22 cellular contexts compared by ENCODE assay signal in genomic region chr5:8005416-8005815, GRCh38.
DNase-seq lines count a peak whose midpoint lies in the region; ATAC-seq, FAIRE-seq and TF ChIP-seq lines count a peak whose summit lies in the region.
"Had no signal": no experiment of that assay in that cellular context is flagged by ENCODE, and none has a peak within 500 bp of the region (broad histone marks: within the 10 kb centered on the region; RNA-seq: fewer than 3 reads in every experiment).

No MANE protein-coding gene starts in this region.

- peak; percentile 79 for DNase-seq in DMS79 (lab: John Stamatoyannopoulos, UW)
- peak in 1 of 2 donors; percentile 23 for DNase-seq in left colon
- DNase-seq in nephron progenitor cell, result no peak
- DNase-seq in thyroid gland, result peak; percentile 40 to 54
- DNase-seq in HTR-8/SVneo (ENCODE audit: insufficient read length, low spot score), result no peak
- no peak for DNase-seq in activated gamma-delta T cell (lab: John Stamatoyannopoulos, UW)
- DNase-seq in cerebellar nuclear complex (lab: John Stamatoyannopoulos, UW), result no peak
- DNase-seq in retina, result no peak
- DNase-seq: Caco-2; CD4-positive, CD25-positive, alpha-beta regulatory T cell; CD8-positive, alpha-beta T cell; DND-41; GOT3 had no signal

- H3K27ac ChIP-seq in thyroid gland, result peak overlapping the region in 1 of 3 donors; percentile 36
- H3K27ac ChIP-seq: 22Rv1, BLaER1, C4-2B had no signal

- H3K4me1 Mint-ChIP-seq in nephron progenitor cell, result peaks cover 5% of the 10 kb centered on the region
- H3K4me1 Mint-ChIP-seq: B cell; CD4-positive, CD25-positive, alpha-beta regulatory T cell had no signal

- H3K36me3 Mint-ChIP-seq in nephron progenitor cell (ENCODE audit: low read depth), result no peaks in the 10 kb centered on the region
- H3K36me3 Mint-ChIP-seq: CD4-positive, CD25-positive, alpha-beta regulatory T cell; CD8-positive, alpha-beta T cell had no signal

- no peak overlapping the region for H3K4me3 ChIP-seq in thyroid gland (replicated peaks in 1 of 3)
- H3K4me3 ChIP-seq: BLaER1, HAP-1 had no signal

- peaks cover 5% of the 10 kb centered on the region for H3K9me3 Mint-ChIP-seq in nephron progenitor cell

- intact Hi-C loops in left colon (cut with DNase I, micrococcal nuclease), result no loop called here
- intact Hi-C loops in thyroid gland (cut with DNase I), result no loop called here

- peak overlapping the region; percentile 6 for H3K27ac Mint-ChIP-seq in nephron progenitor cell
- H3K27ac Mint-ChIP-seq: B cell; CD4-positive, CD25-positive, alpha-beta regulatory T cell; CD8-positive, alpha-beta T cell had no signal

- no peak for TF ChIP-seq POLR2A in thyroid gland (IDR thresholded peaks at IDR 0.05)

- TF ChIP-seq CTCF in nephron progenitor cell (IDR thresholded peaks at IDR 0.05) (no peak), thyroid gland (IDR thresholded peaks at IDR 0.05) (no peak)

- H3K9me3 ChIP-seq in thyroid gland, result no peaks in the 10 kb centered on the region
- H3K9me3 ChIP-seq: Caco-2, HAP-1 had no signal

- H3K4me1 ChIP-seq in thyroid gland, result peaks cover 0 to 4% of the 10 kb centered on the region in 2 donors
- H3K4me1 ChIP-seq: BLaER1, Caco-2, HAP-1 had no signal

- H3K36me3 ChIP-seq in thyroid gland, result no peaks in the 10 kb centered on the region
- H3K36me3 ChIP-seq: BLaER1, HAP-1 had no signal

- peak; percentile 98 for ATAC-seq in left colon
- ATAC-seq: CD8-positive, alpha-beta T cell had no signal

- peaks cover 8% of the 10 kb centered on the region for H3K27me3 Mint-ChIP-seq in nephron progenitor cell (ENCODE audit: low read depth, poor library complexity)
- H3K27me3 Mint-ChIP-seq: B cell; CD4-positive, CD25-positive, alpha-beta regulatory T cell had no signal

- no peak overlapping the region for H3K4me3 Mint-ChIP-seq in nephron progenitor cell
- H3K4me3 Mint-ChIP-seq: B cell; CD4-positive, CD25-positive, alpha-beta regulatory T cell; CD8-positive, alpha-beta T cell had no signal

- FAIRE-seq in HTR-8/SVneo (lab: Jason Lieb, UNC), result no peak
- FAIRE-seq: A204.1, G401.6, GM12892, H54 had no signal

- H3K27me3 ChIP-seq in thyroid gland, result no peaks in the 10 kb centered on the region
- H3K27me3 ChIP-seq: BLaER1 had no signal

- WGBS in thyroid gland, 2 donors, result 54 to 84% methylated on average over 4 of the region's 4 CpGs

Comparison
In these comparisons a context has a peak if more than half of its experiments do, and no peak if none do; other contexts are left out.
1. DNase-seq: peak in DMS79 (single experiment) and thyroid gland (2 of 2); none in nephron progenitor cell (single experiment), HTR-8/SVneo (single experiment), activated gamma-delta T cell (single experiment), cerebellar nuclear complex (0 of 2) and retina (single experiment).